ENCODE assay signal across 1 cellular context in the genomic region with DNA sequence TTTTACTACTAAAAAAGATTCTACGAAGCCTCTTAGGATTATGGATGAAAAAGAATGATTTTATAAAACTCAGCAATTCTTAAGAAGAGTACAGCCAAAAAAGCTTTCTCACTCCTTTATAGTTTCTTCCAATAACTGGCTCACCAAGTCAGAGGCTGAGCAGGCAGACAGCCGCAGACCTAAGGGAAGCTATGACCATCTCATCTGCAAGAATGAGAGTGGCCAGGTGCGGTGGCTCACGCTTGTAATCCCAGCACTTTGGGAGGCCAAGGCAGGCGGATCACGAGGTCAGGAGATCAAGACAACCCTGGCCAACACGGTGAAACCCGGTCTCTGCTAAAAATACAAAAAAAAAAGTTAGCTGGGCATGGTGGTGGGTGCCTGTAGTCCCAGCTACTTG. TPM values are rescaled to one million over a fixed set of nuclear protein-coding genes. Genes with fewer than 3 reads are reported as not detected.
"Had no signal": no experiment of that assay in that cellular context is flagged by ENCODE, and none has a peak within 500 bp of the region (broad histone marks: within the 10 kb centered on the region; RNA-seq: fewer than 3 reads in every experiment).

No MANE protein-coding gene starts in this region.

RNA-seq across cellular contexts. Expression of a gene that starts 12.6 kb away (rescaled TPM):
- total RNA-seq: HT-29 had no signal
